In the genomic region with DNA sequence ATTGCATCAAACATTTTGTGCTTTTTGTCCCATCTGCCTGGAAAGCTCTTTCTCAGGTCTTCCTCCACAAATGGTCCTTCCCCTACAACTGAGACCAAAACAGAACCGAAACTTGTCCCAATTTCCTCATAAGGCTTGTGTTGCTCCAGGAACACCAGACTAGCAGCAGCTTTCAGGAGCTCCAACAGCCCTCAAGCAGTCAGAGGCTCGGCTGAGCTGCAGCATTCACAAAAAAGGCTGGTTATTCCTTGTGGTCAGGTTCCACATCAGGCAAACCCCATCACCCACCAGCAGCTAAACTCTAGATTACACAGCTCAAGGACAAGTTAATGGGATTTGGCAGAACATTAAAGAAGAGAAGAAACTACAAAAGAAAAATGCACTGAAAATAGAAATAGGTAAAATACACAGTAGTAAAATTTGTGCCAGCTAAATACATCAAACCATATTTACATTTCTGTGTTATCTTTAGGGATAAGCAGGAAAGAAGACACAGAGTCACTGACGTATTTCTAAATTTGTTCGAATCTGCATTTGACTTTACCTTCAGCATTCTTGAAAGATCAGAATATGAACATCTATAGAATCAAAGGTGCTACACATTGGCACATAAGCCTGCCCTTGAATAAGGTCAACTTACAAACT, we compare ENCODE assay signal across 1 cellular context.
TF ChIP-seq lines count a peak whose summit lies in the region.

No MANE protein-coding gene starts in this region.

TF ChIP-seq in HepG2, 621 proteins besides CTCF, POLR2A, EP300 and RAD21 (continued from another document and continues in another):
- TF ChIP-seq, protein P1, sequence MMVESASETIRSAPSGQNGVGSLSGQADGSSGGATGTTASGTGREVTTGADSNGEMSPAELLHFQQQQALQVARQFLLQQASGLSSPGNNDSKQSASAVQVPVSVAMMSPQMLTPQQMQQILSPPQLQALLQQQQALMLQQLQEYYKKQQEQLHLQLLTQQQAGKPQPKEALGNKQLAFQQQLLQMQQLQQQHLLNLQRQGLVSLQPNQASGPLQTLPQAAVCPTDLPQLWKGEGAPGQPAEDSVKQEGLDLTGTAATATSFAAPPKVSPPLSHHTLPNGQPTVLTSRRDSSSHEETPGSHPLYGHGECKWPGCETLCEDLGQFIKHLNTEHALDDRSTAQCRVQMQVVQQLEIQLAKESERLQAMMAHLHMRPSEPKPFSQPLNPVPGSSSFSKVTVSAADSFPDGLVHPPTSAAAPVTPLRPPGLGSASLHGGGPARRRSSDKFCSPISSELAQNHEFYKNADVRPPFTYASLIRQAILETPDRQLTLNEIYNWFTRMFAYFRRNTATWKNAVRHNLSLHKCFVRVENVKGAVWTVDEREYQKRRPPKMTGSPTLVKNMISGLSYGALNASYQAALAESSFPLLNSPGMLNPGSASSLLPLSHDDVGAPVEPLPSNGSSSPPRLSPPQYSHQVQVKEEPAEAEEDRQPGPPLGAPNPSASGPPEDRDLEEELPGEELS (CRISPR knock-in tag; IDR thresholded peaks at IDR 0.05): peak; percentile 67
- TF ChIP-seq KLF12 (CRISPR knock-in tag; IDR thresholded peaks at IDR 0.05; ENCODE audit: borderline replicate concordance): no peak
- TF ChIP-seq, protein P2, sequence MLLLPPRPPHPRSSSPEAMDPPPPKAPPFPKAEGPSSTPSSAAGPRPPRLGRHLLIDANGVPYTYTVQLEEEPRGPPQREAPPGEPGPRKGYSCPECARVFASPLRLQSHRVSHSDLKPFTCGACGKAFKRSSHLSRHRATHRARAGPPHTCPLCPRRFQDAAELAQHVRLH (CRISPR knock-in tag; IDR thresholded peaks at IDR 0.05; ENCODE audit: borderline replicate concordance, low read depth): no peak
- TF ChIP-seq ISL2 (CRISPR knock-in tag; IDR thresholded peaks at IDR 0.05): peak; percentile 97
- TF ChIP-seq PLRG1 (conservative IDR thresholded peaks at IDR 0.05): no peak
- TF ChIP-seq ZNF850 (CRISPR knock-in tag; conservative IDR thresholded peaks at IDR 0.05): no peak
- no peak for TF ChIP-seq ISX (CRISPR knock-in tag; conservative IDR thresholded peaks at IDR 0.05)
- TF ChIP-seq, protein P3, sequence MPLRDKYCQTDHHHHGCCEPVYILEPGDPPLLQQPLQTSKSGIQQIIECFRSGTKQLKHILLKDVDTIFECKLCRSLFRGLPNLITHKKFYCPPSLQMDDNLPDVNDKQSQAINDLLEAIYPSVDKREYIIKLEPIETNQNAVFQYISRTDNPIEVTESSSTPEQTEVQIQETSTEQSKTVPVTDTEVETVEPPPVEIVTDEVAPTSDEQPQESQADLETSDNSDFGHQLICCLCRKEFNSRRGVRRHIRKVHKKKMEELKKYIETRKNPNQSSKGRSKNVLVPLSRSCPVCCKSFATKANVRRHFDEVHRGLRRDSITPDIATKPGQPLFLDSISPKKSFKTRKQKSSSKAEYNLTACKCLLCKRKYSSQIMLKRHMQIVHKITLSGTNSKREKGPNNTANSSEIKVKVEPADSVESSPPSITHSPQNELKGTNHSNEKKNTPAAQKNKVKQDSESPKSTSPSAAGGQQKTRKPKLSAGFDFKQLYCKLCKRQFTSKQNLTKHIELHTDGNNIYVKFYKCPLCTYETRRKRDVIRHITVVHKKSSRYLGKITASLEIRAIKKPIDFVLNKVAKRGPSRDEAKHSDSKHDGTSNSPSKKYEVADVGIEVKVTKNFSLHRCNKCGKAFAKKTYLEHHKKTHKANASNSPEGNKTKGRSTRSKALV (CRISPR knock-in tag; IDR thresholded peaks at IDR 0.05): 0 out of 2 replicates have a peak, but pooled peaks have one; percentile 36
- peak; percentile 55; the same call in 1 of the 2 replicates for TF ChIP-seq SNAI1 (CRISPR knock-in tag; IDR thresholded peaks at IDR 0.05; ENCODE audit: borderline replicate concordance)
- TF ChIP-seq, protein P4, sequence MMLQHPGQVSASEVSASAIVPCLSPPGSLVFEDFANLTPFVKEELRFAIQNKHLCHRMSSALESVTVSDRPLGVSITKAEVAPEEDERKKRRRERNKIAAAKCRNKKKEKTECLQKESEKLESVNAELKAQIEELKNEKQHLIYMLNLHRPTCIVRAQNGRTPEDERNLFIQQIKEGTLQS (CRISPR knock-in tag; IDR thresholded peaks at IDR 0.05): no peak
- TF ChIP-seq MBD4 (IDR thresholded peaks at IDR 0.05; ENCODE audit: borderline replicate concordance, low read length): no peak
- peak; percentile 25; the same call in 1 of the 2 replicates for TF ChIP-seq ZMYM3 (CRISPR knock-in tag; IDR thresholded peaks at IDR 0.05)
- TF ChIP-seq MLLT10 (CRISPR knock-in tag; IDR thresholded peaks at IDR 0.05): no peak
- peak; percentile 37; the same call in 1 of the 2 replicates for TF ChIP-seq SMAD3 (CRISPR knock-in tag; IDR thresholded peaks at IDR 0.05)
- TF ChIP-seq, protein P5, sequence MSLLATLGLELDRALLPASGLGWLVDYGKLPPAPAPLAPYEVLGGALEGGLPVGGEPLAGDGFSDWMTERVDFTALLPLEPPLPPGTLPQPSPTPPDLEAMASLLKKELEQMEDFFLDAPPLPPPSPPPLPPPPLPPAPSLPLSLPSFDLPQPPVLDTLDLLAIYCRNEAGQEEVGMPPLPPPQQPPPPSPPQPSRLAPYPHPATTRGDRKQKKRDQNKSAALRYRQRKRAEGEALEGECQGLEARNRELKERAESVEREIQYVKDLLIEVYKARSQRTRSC (CRISPR knock-in tag; IDR thresholded peaks at IDR 0.05; ENCODE audit: low read depth): no peak
- no peak for TF ChIP-seq TGIF2 (CRISPR knock-in tag; IDR thresholded peaks at IDR 0.05)
- no peak for TF ChIP-seq TRIM24 (CRISPR knock-in tag; IDR thresholded peaks at IDR 0.05)
- TF ChIP-seq ATF1 (CRISPR knock-in tag; IDR thresholded peaks at IDR 0.05): no peak
- TF ChIP-seq ZNF337 (CRISPR knock-in tag; IDR thresholded peaks at IDR 0.05; ENCODE audit: borderline replicate concordance, low read depth): no peak; the same call in 1 of the 2 replicates
- no peak for TF ChIP-seq ZNF577 (CRISPR knock-in tag; IDR thresholded peaks at IDR 0.05; ENCODE audit: borderline replicate concordance, low read depth)
- TF ChIP-seq, protein P6, sequence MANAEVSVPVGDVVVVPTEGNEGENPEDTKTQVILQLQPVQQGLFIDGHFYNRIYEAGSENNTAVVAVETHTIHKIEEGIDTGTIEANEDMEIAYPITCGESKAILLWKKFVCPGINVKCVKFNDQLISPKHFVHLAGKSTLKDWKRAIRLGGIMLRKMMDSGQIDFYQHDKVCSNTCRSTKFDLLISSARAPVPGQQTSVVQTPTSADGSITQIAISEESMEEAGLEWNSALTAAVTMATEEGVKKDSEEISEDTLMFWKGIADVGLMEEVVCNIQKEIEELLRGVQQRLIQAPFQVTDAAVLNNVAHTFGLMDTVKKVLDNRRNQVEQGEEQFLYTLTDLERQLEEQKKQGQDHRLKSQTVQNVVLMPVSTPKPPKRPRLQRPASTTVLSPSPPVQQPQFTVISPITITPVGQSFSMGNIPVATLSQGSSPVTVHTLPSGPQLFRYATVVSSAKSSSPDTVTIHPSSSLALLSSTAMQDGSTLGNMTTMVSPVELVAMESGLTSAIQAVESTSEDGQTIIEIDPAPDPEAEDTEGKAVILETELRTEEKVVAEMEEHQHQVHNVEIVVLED (CRISPR knock-in tag; IDR thresholded peaks at IDR 0.05; ENCODE audit: borderline replicate concordance): no peak
- no peak for TF ChIP-seq NR3C1 (CRISPR knock-in tag; IDR thresholded peaks at IDR 0.05)
- TF ChIP-seq NAIF1 (CRISPR knock-in tag; IDR thresholded peaks at IDR 0.05; ENCODE audit: borderline replicate concordance): no peak
- TF ChIP-seq ATM (IDR thresholded peaks at IDR 0.05; ENCODE audit: borderline replicate concordance): no peak
- no peak for TF ChIP-seq CBX2 (IDR thresholded peaks at IDR 0.05; ENCODE audit: low read depth, low read length)
- no peak for TF ChIP-seq CBX2 (CRISPR knock-in tag; IDR thresholded peaks at IDR 0.05; ENCODE audit: low read depth)
- TF ChIP-seq HNF4A (CRISPR knock-in tag; IDR thresholded peaks at IDR 0.05): peak; percentile 71
- TF ChIP-seq SMYD3 (CRISPR knock-in tag; IDR thresholded peaks at IDR 0.05): no peak
- TF ChIP-seq ZNF7 (CRISPR knock-in tag; IDR thresholded peaks at IDR 0.05): no peak
- TF ChIP-seq, protein P7, sequence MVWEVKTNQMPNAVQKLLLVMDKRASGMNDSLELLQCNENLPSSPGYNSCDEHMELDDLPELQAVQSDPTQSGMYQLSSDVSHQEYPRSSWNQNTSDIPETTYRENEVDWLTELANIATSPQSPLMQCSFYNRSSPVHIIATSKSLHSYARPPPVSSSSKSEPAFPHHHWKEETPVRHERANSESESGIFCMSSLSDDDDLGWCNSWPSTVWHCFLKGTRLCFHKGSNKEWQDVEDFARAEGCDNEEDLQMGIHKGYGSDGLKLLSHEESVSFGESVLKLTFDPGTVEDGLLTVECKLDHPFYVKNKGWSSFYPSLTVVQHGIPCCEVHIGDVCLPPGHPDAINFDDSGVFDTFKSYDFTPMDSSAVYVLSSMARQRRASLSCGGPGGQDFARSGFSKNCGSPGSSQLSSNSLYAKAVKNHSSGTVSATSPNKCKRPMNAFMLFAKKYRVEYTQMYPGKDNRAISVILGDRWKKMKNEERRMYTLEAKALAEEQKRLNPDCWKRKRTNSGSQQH (CRISPR knock-in tag; IDR thresholded peaks at IDR 0.05; ENCODE audit: low read depth): no peak
- peak; percentile 54; the same call in 1 of the 2 replicates for TF ChIP-seq SIX1 (CRISPR knock-in tag; IDR thresholded peaks at IDR 0.05; ENCODE audit: borderline replicate concordance)
- TF ChIP-seq TCF7 (IDR thresholded peaks at IDR 0.05; ENCODE audit: low read depth): peak; percentile 84
- no peak for TF ChIP-seq MATR3 (CRISPR knock-in tag; IDR thresholded peaks at IDR 0.05)
- no peak for TF ChIP-seq SOX6 (IDR thresholded peaks at IDR 0.05)
- peak; percentile 90 for TF ChIP-seq SOX6 (CRISPR knock-in tag; IDR thresholded peaks at IDR 0.05)
- 0 out of 2 replicates have a peak, but pooled peaks have one; percentile 8 for TF ChIP-seq RELA (CRISPR knock-in tag; IDR thresholded peaks at IDR 0.05)
- TF ChIP-seq, protein P8, sequence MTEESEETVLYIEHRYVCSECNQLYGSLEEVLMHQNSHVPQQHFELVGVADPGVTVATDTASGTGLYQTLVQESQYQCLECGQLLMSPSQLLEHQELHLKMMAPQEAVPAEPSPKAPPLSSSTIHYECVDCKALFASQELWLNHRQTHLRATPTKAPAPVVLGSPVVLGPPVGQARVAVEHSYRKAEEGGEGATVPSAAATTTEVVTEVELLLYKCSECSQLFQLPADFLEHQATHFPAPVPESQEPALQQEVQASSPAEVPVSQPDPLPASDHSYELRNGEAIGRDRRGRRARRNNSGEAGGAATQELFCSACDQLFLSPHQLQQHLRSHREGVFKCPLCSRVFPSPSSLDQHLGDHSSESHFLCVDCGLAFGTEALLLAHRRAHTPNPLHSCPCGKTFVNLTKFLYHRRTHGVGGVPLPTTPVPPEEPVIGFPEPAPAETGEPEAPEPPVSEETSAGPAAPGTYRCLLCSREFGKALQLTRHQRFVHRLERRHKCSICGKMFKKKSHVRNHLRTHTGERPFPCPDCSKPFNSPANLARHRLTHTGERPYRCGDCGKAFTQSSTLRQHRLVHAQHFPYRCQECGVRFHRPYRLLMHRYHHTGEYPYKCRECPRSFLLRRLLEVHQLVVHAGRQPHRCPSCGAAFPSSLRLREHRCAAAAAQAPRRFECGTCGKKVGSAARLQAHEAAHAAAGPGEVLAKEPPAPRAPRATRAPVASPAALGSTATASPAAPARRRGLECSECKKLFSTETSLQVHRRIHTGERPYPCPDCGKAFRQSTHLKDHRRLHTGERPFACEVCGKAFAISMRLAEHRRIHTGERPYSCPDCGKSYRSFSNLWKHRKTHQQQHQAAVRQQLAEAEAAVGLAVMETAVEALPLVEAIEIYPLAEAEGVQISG (CRISPR knock-in tag; IDR thresholded peaks at IDR 0.05): no peak
- TF ChIP-seq, protein P9, sequence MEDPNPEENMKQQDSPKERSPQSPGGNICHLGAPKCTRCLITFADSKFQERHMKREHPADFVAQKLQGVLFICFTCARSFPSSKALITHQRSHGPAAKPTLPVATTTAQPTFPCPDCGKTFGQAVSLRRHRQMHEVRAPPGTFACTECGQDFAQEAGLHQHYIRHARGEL (CRISPR knock-in tag; IDR thresholded peaks at IDR 0.05): no peak
- TF ChIP-seq TP53 (CRISPR knock-in tag; conservative IDR thresholded peaks at IDR 0.05): no peak
- TF ChIP-seq FOXC1 (CRISPR knock-in tag; IDR thresholded peaks at IDR 0.05; ENCODE audit: borderline replicate concordance): peak; percentile 56; the same call in 1 of the 2 replicates
- no peak for TF ChIP-seq ZNF430 (CRISPR knock-in tag; IDR thresholded peaks at IDR 0.05)
- no peak for TF ChIP-seq ZNF180 (CRISPR knock-in tag; IDR thresholded peaks at IDR 0.05; ENCODE audit: borderline replicate concordance, low read depth)
- TF ChIP-seq, protein P10, sequence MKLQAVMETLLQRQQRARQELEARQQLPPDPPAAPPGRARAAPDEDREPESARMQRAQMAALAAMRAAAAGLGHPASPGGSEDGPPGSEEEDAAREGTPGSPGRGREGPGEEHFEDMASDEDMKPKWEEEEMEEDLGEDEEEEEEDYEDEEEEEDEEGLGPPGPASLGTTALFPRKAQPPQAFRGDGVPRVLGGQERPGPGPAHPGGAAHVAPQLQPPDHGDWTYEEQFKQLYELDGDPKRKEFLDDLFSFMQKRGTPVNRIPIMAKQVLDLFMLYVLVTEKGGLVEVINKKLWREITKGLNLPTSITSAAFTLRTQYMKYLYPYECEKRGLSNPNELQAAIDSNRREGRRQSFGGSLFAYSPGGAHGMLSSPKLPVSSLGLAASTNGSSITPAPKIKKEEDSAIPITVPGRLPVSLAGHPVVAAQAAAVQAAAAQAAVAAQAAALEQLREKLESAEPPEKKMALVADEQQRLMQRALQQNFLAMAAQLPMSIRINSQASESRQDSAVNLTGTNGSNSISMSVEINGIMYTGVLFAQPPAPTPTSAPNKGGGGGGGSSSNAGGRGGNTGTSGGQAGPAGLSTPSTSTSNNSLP (IDR thresholded peaks at IDR 0.05; ENCODE audit: low read depth, low read length): peak; percentile 59; the same call in 1 of the 2 replicates
- peak; percentile 71; the same call in 1 of the 2 replicates for TF ChIP-seq ZNF501 (CRISPR knock-in tag; IDR thresholded peaks at IDR 0.05)
- 0 out of 2 replicates have a peak, but pooled peaks have one; percentile 69 for TF ChIP-seq KMT2A (CRISPR knock-in tag; IDR thresholded peaks at IDR 0.05)
- TF ChIP-seq JUND (CRISPR knock-in tag; IDR thresholded peaks at IDR 0.05): no peak
- TF ChIP-seq ZNF737 (CRISPR knock-in tag; IDR thresholded peaks at IDR 0.05; ENCODE audit: borderline replicate concordance): no peak
- no peak for TF ChIP-seq ARHGAP35 (CRISPR knock-in tag; IDR thresholded peaks at IDR 0.05; ENCODE audit: borderline replicate concordance)
- TF ChIP-seq, protein P11, sequence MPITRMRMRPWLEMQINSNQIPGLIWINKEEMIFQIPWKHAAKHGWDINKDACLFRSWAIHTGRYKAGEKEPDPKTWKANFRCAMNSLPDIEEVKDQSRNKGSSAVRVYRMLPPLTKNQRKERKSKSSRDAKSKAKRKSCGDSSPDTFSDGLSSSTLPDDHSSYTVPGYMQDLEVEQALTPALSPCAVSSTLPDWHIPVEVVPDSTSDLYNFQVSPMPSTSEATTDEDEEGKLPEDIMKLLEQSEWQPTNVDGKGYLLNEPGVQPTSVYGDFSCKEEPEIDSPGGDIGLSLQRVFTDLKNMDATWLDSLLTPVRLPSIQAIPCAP (CRISPR knock-in tag; IDR thresholded peaks at IDR 0.05; ENCODE audit: low read depth): no peak
- TF ChIP-seq ZNF292 (CRISPR knock-in tag; IDR thresholded peaks at IDR 0.05; ENCODE audit: borderline replicate concordance, low read depth): no peak
